In genomic region chr7:128476402-128477335, GRCh38 we compare ENCODE assay signal across 1 cellular context.
TF ChIP-seq lines count a peak whose summit lies in the region.
"Not testable (repeated sequence)": the region's sequence is repeated elsewhere in the genome, so short reads cannot be mapped to it uniquely, and the experiment has no call there.

METTL2B (plus strand) TSS chr7:128476748; CDS start chr7:128476766, 18 bp downstream.

TF ChIP-seq in HepG2, 621 proteins besides CTCF, POLR2A, EP300 and RAD21 (continued from another document and continues in another):
- TF ChIP-seq ZNF639 (CRISPR knock-in tag; conservative IDR thresholded peaks at IDR 0.05) (peak; percentile 42; the same call in 1 of the 2 replicates), ZNF670 (CRISPR knock-in tag; IDR thresholded peaks at IDR 0.05; ENCODE audit: borderline replicate concordance) (0 out of 2 replicates have a peak, but pooled peaks have one; percentile 25), NONO (CRISPR knock-in tag; conservative IDR thresholded peaks at IDR 0.05) (peak; percentile 90), AHDC1 (CRISPR knock-in tag; IDR thresholded peaks at IDR 0.05; ENCODE audit: borderline replicate concordance) (0 out of 2 replicates have a peak, but pooled peaks have one; percentile 27), IRF9 (CRISPR knock-in tag; IDR thresholded peaks at IDR 0.05; ENCODE audit: borderline replicate concordance) (peak; percentile 75; the same call in 1 of the 2 replicates), DBP (CRISPR knock-in tag; IDR thresholded peaks at IDR 0.05; ENCODE audit: not compliant biosample characterization) (peak; percentile 56), MNT (IDR thresholded peaks at IDR 0.05) (0 out of 2 replicates have a peak, but pooled peaks have one; percentile 17), KMT2B (CRISPR knock-in tag; IDR thresholded peaks at IDR 0.05) (peak; percentile 79), ZNF709 (CRISPR knock-in tag; IDR thresholded peaks at IDR 0.05) (peak; percentile 78), ZFP91 (CRISPR knock-in tag; IDR thresholded peaks at IDR 0.05; ENCODE audit: borderline replicate concordance) (peak; percentile 88), E2F5 (CRISPR knock-in tag; conservative IDR thresholded peaks at IDR 0.05) (peak; percentile 91), LCORL (IDR thresholded peaks at IDR 0.05) (peak; percentile 51; the same call in 1 of the 2 replicates), ONECUT2 (CRISPR knock-in tag; IDR thresholded peaks at IDR 0.05) (0 out of 2 replicates have a peak, but pooled peaks have one; percentile 25), ZGPAT (CRISPR knock-in tag; IDR thresholded peaks at IDR 0.05) (peak; percentile 66; the same call in 1 of the 2 replicates), ARNT2 (CRISPR knock-in tag; IDR thresholded peaks at IDR 0.05; ENCODE audit: low read depth) (peak; percentile 90), ZHX1 (CRISPR knock-in tag; IDR thresholded peaks at IDR 0.05; ENCODE audit: low read depth) (peak; percentile 79), ZNF766 (CRISPR knock-in tag; IDR thresholded peaks at IDR 0.05; ENCODE audit: borderline replicate concordance) (0 out of 2 replicates have a peak, but pooled peaks have one; percentile 58), GATAD1 (CRISPR knock-in tag; IDR thresholded peaks at IDR 0.05) (peak; percentile 98), ZNF580 (CRISPR knock-in tag; IDR thresholded peaks at IDR 0.05; ENCODE audit: borderline replicate concordance, low read depth) (peak; percentile 91), ZNF275 (CRISPR knock-in tag; IDR thresholded peaks at IDR 0.05; ENCODE audit: borderline replicate concordance) (peak; percentile 60; the same call in 1 of the 2 replicates), CHD2 (IDR thresholded peaks at IDR 0.05; ENCODE audit: low read depth, low read length) (peak; percentile 89), NR0B2 (CRISPR knock-in tag; IDR thresholded peaks at IDR 0.05) (0 out of 2 replicates have a peak, but pooled peaks have one; percentile 40), POLR2G (IDR thresholded peaks at IDR 0.05; ENCODE audit: low read depth, low read length) (peak; percentile 86), MED1 (CRISPR knock-in tag; IDR thresholded peaks at IDR 0.05) (peak; percentile 37), RBFOX2 (IDR thresholded peaks at IDR 0.05; ENCODE audit: low read depth, low read length) (peak; percentile 69)
- TF ChIP-seq NONO (IDR thresholded peaks at IDR 0.05); LCORL (CRISPR knock-in tag; IDR thresholded peaks at IDR 0.05): not testable (repeated sequence)
